8 cellular contexts compared by ENCODE assay signal in the genomic region with DNA sequence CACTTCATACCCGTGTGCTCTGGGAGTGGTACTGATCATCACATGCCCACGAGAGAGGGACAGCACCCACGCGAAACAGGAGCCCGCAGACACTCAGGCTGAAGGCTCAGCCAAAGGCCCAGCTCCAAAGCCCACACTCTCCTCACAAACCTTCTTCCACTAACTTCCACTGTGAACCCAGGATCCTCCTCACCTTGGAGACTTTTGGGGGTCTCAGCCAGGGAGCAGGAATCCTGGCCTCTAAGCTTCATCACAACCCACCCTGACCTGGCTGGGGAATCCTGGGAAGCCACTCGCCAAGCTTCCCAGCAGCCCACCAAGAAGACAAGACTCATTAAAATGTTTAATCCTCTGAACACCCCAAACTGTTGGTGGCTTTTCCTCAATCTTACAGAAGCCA.
"Had no signal": no experiment of that assay in that cellular context is flagged by ENCODE, and none has a peak within 500 bp of the region (broad histone marks: within the 10 kb centered on the region; RNA-seq: fewer than 3 reads in every experiment).

No MANE protein-coding gene starts in this region.

- H3K4me3 Mint-ChIP-seq: GM23338, HFFc6 had no signal

- H2AFZ ChIP-seq: GM23338 had no signal

- DNase-seq: H7, HFFc6, IMR-90 had no signal

- H3K4me2 ChIP-seq: GM23338 had no signal

- H3K4me1 ChIP-seq: HAP-1 had no signal

- ATAC-seq: HCT116 had no signal

- H3K9me3 ChIP-seq: HAP-1 had no signal

- H3K36me3 ChIP-seq: HAP-1 had no signal

- FAIRE-seq: HTR-8/SVneo, K562 had no signal

- H3K27ac Mint-ChIP-seq: GM23338, HFFc6 had no signal

- H3K4me3 ChIP-seq: GM23338, HAP-1, K562 had no signal
